In genomic region chr18:2917255-2918047, GRCh38 we compare ENCODE assay signal across 10 cellular contexts.
DNase-seq lines count a peak whose midpoint lies in the region; ATAC-seq and TF ChIP-seq lines count a peak whose summit lies in the region.
"Had no signal": no experiment of that assay in that cellular context is flagged by ENCODE, and none has a peak within 500 bp of the region (broad histone marks: within the 10 kb centered on the region; RNA-seq: fewer than 3 reads in every experiment).

No MANE protein-coding gene starts in this region.

- H3K4me2 ChIP-seq in DOHH2 (ENCODE audit: low read length) = peak overlapping the region; percentile 88

- no peaks in the 10 kb centered on the region for H3K79me2 ChIP-seq in DOHH2 (ENCODE audit: control insufficient read depth, low read length)

- H4K20me1 ChIP-seq in DOHH2 (ENCODE audit: control insufficient read depth, insufficient read depth, low read depth, low read length) = no peaks in the 10 kb centered on the region

- TF ChIP-seq CTCF in DOHH2 (IDR thresholded peaks at IDR 0.05; ENCODE audit: low read depth, low read length, poor library complexity, severe bottlenecking) (no peak), dorsolateral prefrontal cortex (IDR thresholded peaks at IDR 0.05 in 54 of 56, conservative IDR thresholded peaks at IDR 0.05 in 2 of 56; ENCODE audit: low read depth in 1 of 56, partially characterized antibody in 56 of 56) (no peak)

- H3K27me3 ChIP-seq in DOHH2 (ENCODE audit: control insufficient read depth, low read length) (no peaks in the 10 kb centered on the region), HUES48 (ENCODE audit: control insufficient read depth, insufficient read depth, low read length) (no peaks in the 10 kb centered on the region), dorsolateral prefrontal cortex (no peaks in the 10 kb centered on the region)

- ATAC-seq in HG03139 (IDR thresholded peaks at IDR 0.05; ENCODE audit: unreplicated experiment) = no peak
- ATAC-seq: esophagus mucosa had no signal

- H3K4me3 ChIP-seq in DOHH2 (ENCODE audit: low read length) = peak overlapping the region; percentile 59
- H3K4me3 ChIP-seq in HUES48 (ENCODE audit: low read depth, low read length) = no peak overlapping the region
- H3K4me3 ChIP-seq in dorsolateral prefrontal cortex = peak overlapping the region in 13 of 59 donors; percentile 1 to 42 (median 18)
- H3K4me3 ChIP-seq: GM23248 had no signal

- H3K36me3 ChIP-seq in DOHH2 (ENCODE audit: control insufficient read depth, low read length) = peaks cover 30% of the 10 kb centered on the region
- H3K36me3 ChIP-seq in HUES48 (ENCODE audit: control insufficient read depth, insufficient read depth, low read length) = peaks cover 65% of the 10 kb centered on the region

- H3K4me1 ChIP-seq in DOHH2 (ENCODE audit: control insufficient read depth, low read length) (peaks cover 37% of the 10 kb centered on the region), HUES48 (ENCODE audit: control insufficient read depth, insufficient read depth, low read length) (peaks cover 23% of the 10 kb centered on the region)

- H3K9me2 ChIP-seq in DOHH2 (replicated peaks; ENCODE audit: control insufficient read depth, low read length) = no peaks in the 10 kb centered on the region

- DNase-seq in dorsolateral prefrontal cortex (no peak), posterior vena cava (ENCODE audit: low spot score) (peak; percentile 62), NCI-H524 treated with DMSO at 0.1 percent for 48 hours (lab: John Stamatoyannopoulos, UW) (no peak), CD1c-positive myeloid dendritic cell (ENCODE audit: extremely low spot score) (no peak), AG08396 (ENCODE audit: low spot score) (no peak)
- DNase-seq: GM23248 had no signal

- H3K27ac ChIP-seq in DOHH2 (ENCODE audit: low read depth, low read length) = peak overlapping the region; percentile 84
- peak overlapping the region; percentile 93 for H3K27ac ChIP-seq in HUES48 (ENCODE audit: low read depth, low read length)
- H3K27ac ChIP-seq in dorsolateral prefrontal cortex = peak overlapping the region in 36 of 59 donors; percentile 2 to 76 (median 33)
- H3K27ac ChIP-seq: GM23248 had no signal

- peak overlapping the region; percentile 4; the same call in 1 of the 2 replicates for H3K9ac ChIP-seq in HUES48 (ENCODE audit: low read depth, low read length)
- H3K9ac ChIP-seq: GM23248 had no signal

- H3F3A ChIP-seq in DOHH2 (ENCODE audit: control insufficient read depth, insufficient read depth) = peaks cover 9% of the 10 kb centered on the region; the same call in 1 of the 2 replicates

- intact Hi-C loops in dorsolateral prefrontal cortex (cut with DNase I) = no loop called here
- intact Hi-C loops in posterior vena cava (cut with DNase I) = no loop called here

- H3K9me3 ChIP-seq in DOHH2 (ENCODE audit: control insufficient read depth, insufficient read depth, low read length) (no peaks in the 10 kb centered on the region), HUES48 (ENCODE audit: control insufficient read depth, insufficient read depth, low read length) (no peaks in the 10 kb centered on the region)

Comparison
In these comparisons a context has a peak if more than half of its experiments do, and no peak if none do; other contexts are left out.
1. H3K27ac ChIP-seq: peak in every context shown above with its lines; median percentile 93 in HUES48; 84 in DOHH2; 33 in dorsolateral prefrontal cortex.